16 cellular contexts compared by ENCODE assay signal in genomic region chr1:22892789-22893188, GRCh38.
"Had no signal": no experiment of that assay in that cellular context is flagged by ENCODE, and none has a peak within 500 bp of the region (broad histone marks: within the 10 kb centered on the region; RNA-seq: fewer than 3 reads in every experiment).

No MANE protein-coding gene starts in this region.

- DNase-seq: activated CD4-positive, alpha-beta T cell treated with anti-CD3 and anti-CD28 coated beads, Interleukin-2, amount 10 ng/mL, durations not matched to agents 24 days and 14 days; activated CD4-positive, CD25-positive, alpha-beta regulatory T cell; activated CD8-positive, alpha-beta memory T cell treated with anti-CD3 and anti-CD28 coated beads, Interleukin-2, amount 50 U/mL, for 4 hours; activated CD8-positive, alpha-beta T cell treated with anti-CD3 and anti-CD28 coated beads, Interleukin-2, amount 10 ng/mL, durations not matched to agents 7 days and 5 days; activated gamma-delta T cell treated with Interleukin-2 at 50 U/mL for 16 hours; amygdala; body of pancreas; central memory CD4-positive, alpha-beta T cell; colonic mucosa; effector CD4-positive, alpha-beta T cell; nephron progenitor cell; stimulated activated CD4-positive, alpha-beta T cell treated with anti-CD3 and anti-CD28 coated beads, Interleukin-2, amount 100 ng/mL, for 48 hours had no signal

- H3K27me3 Mint-ChIP-seq: progenitor cell of endocrine pancreas had no signal

- H3K9me3 Mint-ChIP-seq: activated CD4-positive, alpha-beta T cell treated with anti-CD3 and anti-CD28 coated beads, Interleukin-2, amount 10 ng/mL, durations not matched to agents 24 days and 14 days; mesothelial cell of epicardium; stimulated activated memory B cell treated with anti-CD40 and anti-IgM and Interleukin-4, amounts not matched to agents 10 μg/mL and 1 μg/mL and 100 μg/mL, for 72 hours had no signal

- H3K4me3 Mint-ChIP-seq: activated CD4-positive, alpha-beta T cell treated with anti-CD3 and anti-CD28 coated beads, Interleukin-2, amount 10 ng/mL, durations not matched to agents 24 days and 14 days; activated CD8-positive, alpha-beta T cell treated with anti-CD3 and anti-CD28 coated beads, Interleukin-2, amount 10 ng/mL, durations not matched to agents 7 days and 5 days; activated naive CD8-positive, alpha-beta T cell; mesothelial cell of epicardium; nephron progenitor cell; stimulated activated memory B cell treated with anti-CD40 and anti-IgM and Interleukin-4, amounts not matched to agents 10 μg/mL and 1 μg/mL and 100 μg/mL, for 72 hours had no signal

- ATAC-seq: activated CD8-positive, alpha-beta T cell treated with anti-CD3 and anti-CD28 coated beads, Interleukin-2, amount 10 ng/mL, durations not matched to agents 7 days and 5 days; body of pancreas; stimulated activated memory B cell treated with anti-CD40 and anti-IgM and Interleukin-4, amounts not matched to agents 10 μg/mL and 1 μg/mL and 100 μg/mL, for 72 hours had no signal

- H3K4me1 Mint-ChIP-seq: activated CD4-positive, alpha-beta T cell treated with anti-CD3 and anti-CD28 coated beads, Interleukin-2, amount 10 ng/mL, durations not matched to agents 24 days and 14 days; mesothelial cell of epicardium; stimulated activated memory B cell treated with anti-CD40 and anti-IgM and Interleukin-4, amounts not matched to agents 10 μg/mL and 1 μg/mL and 100 μg/mL, for 72 hours had no signal

- H3K36me3 Mint-ChIP-seq: activated naive CD8-positive, alpha-beta T cell; stimulated activated memory B cell treated with anti-CD40 and anti-IgM and Interleukin-4, amounts not matched to agents 10 μg/mL and 1 μg/mL and 100 μg/mL, for 72 hours had no signal
